ENCODE assay signal across 14 cellular contexts in genomic region chr3:190338717-190339116, GRCh38. TPM values are rescaled to one million over a fixed set of nuclear protein-coding genes. Genes with fewer than 3 reads are reported as not detected.
DNase-seq lines count a peak whose midpoint lies in the region; ATAC-seq and TF ChIP-seq lines count a peak whose summit lies in the region.
"Had no signal": no experiment of that assay in that cellular context is flagged by ENCODE, and none has a peak within 500 bp of the region (broad histone marks: within the 10 kb centered on the region; RNA-seq: fewer than 3 reads in every experiment).

No MANE protein-coding gene starts in this region.

- DNase-seq in activated CD8-positive, alpha-beta T cell treated with anti-CD3 and anti-CD28 coated beads for 36 hours: no peak
- DNase-seq in activated CD8-positive, alpha-beta T cell treated with anti-CD3 and anti-CD28 coated beads, Interleukin-2, amount 10 ng/mL, durations not matched to agents 7 days and 5 days: no peak
- peak; percentile 60 for DNase-seq in RPMI7951 (ENCODE audit: low read depth)
- DNase-seq in foreskin keratinocyte: peak; percentile 89 to 96
- DNase-seq in upper lobe of left lung: peak in 1 of 2 donors; percentile 66
- DNase-seq in NCI-H1105 treated with DMSO at 0.1 percent for 48 hours (lab: John Stamatoyannopoulos, UW): no peak
- no peak for DNase-seq in NCI-H2107 (lab: John Stamatoyannopoulos, UW)
- DNase-seq in activated T-helper 2 cell treated with anti-CD3 and anti-CD28 coated beads, Interferon-gamma antibody, Interleukin-2, Interleukin-4, amounts not matched to agents 10 μg/mL and 5 μg/mL and 100 μg/mL, durations not matched to agents 14 hours and 24 hours and 36 hours (ENCODE audit: low spot score): no peak
- DNase-seq: central memory CD4-positive, alpha-beta T cell; NCI-H1092 treated with DMSO at 0.1 percent for 48 hours had no signal

- no peak overlapping the region for H3K4me3 ChIP-seq in upper lobe of left lung
- H3K4me3 ChIP-seq: vagina had no signal

- H3K4me3 Mint-ChIP-seq in activated CD8-positive, alpha-beta T cell treated with anti-CD3 and anti-CD28 coated beads for 36 hours: no peak overlapping the region
- H3K4me3 Mint-ChIP-seq in activated CD8-positive, alpha-beta T cell treated with anti-CD3 and anti-CD28 coated beads, Interleukin-2, amount 10 ng/mL, durations not matched to agents 7 days and 5 days: no peak overlapping the region
- H3K4me3 Mint-ChIP-seq in activated T-helper 2 cell treated with anti-CD3 and anti-CD28 coated beads, Interferon-gamma antibody, Interleukin-2, Interleukin-4, amounts not matched to agents 10 μg/mL and 5 μg/mL and 100 μg/mL, durations not matched to agents 14 hours and 24 hours and 36 hours (ENCODE audit: low read depth): no peak overlapping the region
- H3K4me3 Mint-ChIP-seq: activated T-helper 1 cell treated with anti-CD3 and anti-CD28 coated beads, Interleukin-12 subunit alpha, Interleukin-12 subunit beta, Interleukin-2, Interleukin-4 antibody, amounts not matched to agents 30 ng/mL and 10 ng/mL and 1 ng/mL, durations not matched to agents 14 hours and 24 hours and 36 hours had no signal

- no peaks in the 10 kb centered on the region for H3K36me3 Mint-ChIP-seq in activated CD8-positive, alpha-beta T cell treated with anti-CD3 and anti-CD28 coated beads for 36 hours (ENCODE audit: low read depth)
- no peaks in the 10 kb centered on the region for H3K36me3 Mint-ChIP-seq in activated CD8-positive, alpha-beta T cell treated with anti-CD3 and anti-CD28 coated beads, Interleukin-2, amount 10 ng/mL, durations not matched to agents 7 days and 5 days (ENCODE audit: low read depth)
- H3K36me3 Mint-ChIP-seq in activated T-helper 2 cell treated with anti-CD3 and anti-CD28 coated beads, Interferon-gamma antibody, Interleukin-2, Interleukin-4, amounts not matched to agents 10 μg/mL and 5 μg/mL and 100 μg/mL, durations not matched to agents 14 hours and 24 hours and 36 hours (ENCODE audit: low read depth): no peaks in the 10 kb centered on the region

- TF ChIP-seq POLR2A in upper lobe of left lung (IDR thresholded peaks at IDR 0.05): no peak

- H3K4me1 Mint-ChIP-seq in activated CD8-positive, alpha-beta T cell treated with anti-CD3 and anti-CD28 coated beads for 36 hours (ENCODE audit: low read depth): peaks cover 3% of the 10 kb centered on the region
- H3K4me1 Mint-ChIP-seq in activated CD8-positive, alpha-beta T cell treated with anti-CD3 and anti-CD28 coated beads, Interleukin-2, amount 10 ng/mL, durations not matched to agents 7 days and 5 days (ENCODE audit: low read depth): peaks cover 9% of the 10 kb centered on the region
- H3K4me1 Mint-ChIP-seq in activated T-helper 2 cell treated with anti-CD3 and anti-CD28 coated beads, Interferon-gamma antibody, Interleukin-2, Interleukin-4, amounts not matched to agents 10 μg/mL and 5 μg/mL and 100 μg/mL, durations not matched to agents 14 hours and 24 hours and 36 hours (ENCODE audit: low read depth): peaks cover 4% of the 10 kb centered on the region

- H3K36me3 ChIP-seq in upper lobe of left lung: no peaks in the 10 kb centered on the region
- H3K36me3 ChIP-seq: vagina had no signal

- no peak for TF ChIP-seq EP300 in upper lobe of left lung (IDR thresholded peaks at IDR 0.05)

- H3K9me3 ChIP-seq in upper lobe of left lung: no peaks in the 10 kb centered on the region
- H3K9me3 ChIP-seq: vagina had no signal

- intact Hi-C loops in activated CD8-positive, alpha-beta T cell treated with anti-CD3 and anti-CD28 coated beads for 36 hours (cut with micrococcal nuclease): no loop called here
- intact Hi-C loops in activated T-helper 2 cell treated with anti-CD3 and anti-CD28 coated beads, Interferon-gamma antibody, Interleukin-2, Interleukin-4, amounts not matched to agents 10 μg/mL and 5 μg/mL and 100 μg/mL, durations not matched to agents 14 hours and 24 hours and 36 hours (cut with micrococcal nuclease): no loop called here

- ATAC-seq in activated CD8-positive, alpha-beta T cell treated with anti-CD3 and anti-CD28 coated beads for 36 hours: no peak
- ATAC-seq in activated CD8-positive, alpha-beta T cell treated with anti-CD3 and anti-CD28 coated beads, Interleukin-2, amount 10 ng/mL, durations not matched to agents 7 days and 5 days: no peak
- ATAC-seq in foreskin keratinocyte: peak; percentile 94
- ATAC-seq in upper lobe of left lung (ENCODE audit: low FRiP score in 2 of 2): peak; percentile 39 to 61

- POLR2A ChIA-PET in activated CD8-positive, alpha-beta T cell treated with anti-CD3 and anti-CD28 coated beads for 36 hours (lab: Charles Lee): no interaction called here
- POLR2A ChIA-PET in activated CD8-positive, alpha-beta T cell treated with anti-CD3 and anti-CD28 coated beads, Interleukin-2, amount 10 ng/mL, durations not matched to agents 7 days and 5 days (lab: Charles Lee): no interaction called here

- CTCF ChIA-PET in activated CD8-positive, alpha-beta T cell treated with anti-CD3 and anti-CD28 coated beads for 36 hours (lab: Charles Lee): interaction anchor here (0.9 to 1.7 kb wide), 6 partner anchors 12 to 358 kb away, joined by 3 to 10 read pairs (median 3); partner anchors contain the start of gene CLDN1
- CTCF ChIA-PET in activated CD8-positive, alpha-beta T cell treated with anti-CD3 and anti-CD28 coated beads, Interleukin-2, amount 10 ng/mL, durations not matched to agents 7 days and 5 days (lab: Charles Lee): interaction anchor here (3.1 kb wide), 1 partner anchor 17 kb away, joined by 16 read pairs; the partner anchor contains the start of gene CLDN1

- H3K27ac ChIP-seq in foreskin keratinocyte (peak overlapping the region; percentile 66), upper lobe of left lung (peak overlapping the region in 1 of 4 donors; percentile 49)
- H3K27ac ChIP-seq: vagina had no signal

- H3K27me3 ChIP-seq in foreskin keratinocyte (no peaks in the 10 kb centered on the region), upper lobe of left lung (no peaks in the 10 kb centered on the region)
- H3K27me3 ChIP-seq: vagina had no signal

- H3K27me3 Mint-ChIP-seq in activated CD8-positive, alpha-beta T cell treated with anti-CD3 and anti-CD28 coated beads for 36 hours: peaks cover 8% of the 10 kb centered on the region
- no peaks in the 10 kb centered on the region for H3K27me3 Mint-ChIP-seq in activated CD8-positive, alpha-beta T cell treated with anti-CD3 and anti-CD28 coated beads, Interleukin-2, amount 10 ng/mL, durations not matched to agents 7 days and 5 days (ENCODE audit: low read depth)
- peaks cover 7% of the 10 kb centered on the region for H3K27me3 Mint-ChIP-seq in activated T-helper 2 cell treated with anti-CD3 and anti-CD28 coated beads, Interferon-gamma antibody, Interleukin-2, Interleukin-4, amounts not matched to agents 10 μg/mL and 5 μg/mL and 100 μg/mL, durations not matched to agents 14 hours and 24 hours and 36 hours (ENCODE audit: low read depth)

- H3K27ac Mint-ChIP-seq in activated CD8-positive, alpha-beta T cell treated with anti-CD3 and anti-CD28 coated beads for 36 hours: no peak overlapping the region
- H3K27ac Mint-ChIP-seq in activated CD8-positive, alpha-beta T cell treated with anti-CD3 and anti-CD28 coated beads, Interleukin-2, amount 10 ng/mL, durations not matched to agents 7 days and 5 days: no peak overlapping the region
- H3K27ac Mint-ChIP-seq in activated T-helper 2 cell treated with anti-CD3 and anti-CD28 coated beads, Interferon-gamma antibody, Interleukin-2, Interleukin-4, amounts not matched to agents 10 μg/mL and 5 μg/mL and 100 μg/mL, durations not matched to agents 14 hours and 24 hours and 36 hours: no peak overlapping the region
- H3K27ac Mint-ChIP-seq: activated T-helper 1 cell treated with anti-CD3 and anti-CD28 coated beads, Interleukin-12 subunit alpha, Interleukin-12 subunit beta, Interleukin-2, Interleukin-4 antibody, amounts not matched to agents 30 ng/mL and 10 ng/mL and 1 ng/mL, durations not matched to agents 14 hours and 24 hours and 36 hours had no signal

- peak; percentile 23 for TF ChIP-seq CTCF in activated CD8-positive, alpha-beta T cell treated with anti-CD3 and anti-CD28 coated beads for 36 hours (IDR thresholded peaks at IDR 0.05)
- TF ChIP-seq CTCF in foreskin keratinocyte (conservative IDR thresholded peaks at IDR 0.05) (no peak), upper lobe of left lung (IDR thresholded peaks at IDR 0.05) (no peak)

- H3K4me1 ChIP-seq in foreskin keratinocyte: peaks cover 31% of the 10 kb centered on the region
- H3K4me1 ChIP-seq in upper lobe of left lung: peaks cover 0 to 8% (median 7%) of the 10 kb centered on the region in 4 donors
- H3K4me1 ChIP-seq: vagina had no signal

- H3K9me3 Mint-ChIP-seq in activated CD8-positive, alpha-beta T cell treated with anti-CD3 and anti-CD28 coated beads for 36 hours: peaks cover 2% of the 10 kb centered on the region
- H3K9me3 Mint-ChIP-seq in activated CD8-positive, alpha-beta T cell treated with anti-CD3 and anti-CD28 coated beads, Interleukin-2, amount 10 ng/mL, durations not matched to agents 7 days and 5 days (ENCODE audit: insufficient read depth): no peaks in the 10 kb centered on the region
- no peaks in the 10 kb centered on the region for H3K9me3 Mint-ChIP-seq in activated T-helper 2 cell treated with anti-CD3 and anti-CD28 coated beads, Interferon-gamma antibody, Interleukin-2, Interleukin-4, amounts not matched to agents 10 μg/mL and 5 μg/mL and 100 μg/mL, durations not matched to agents 14 hours and 24 hours and 36 hours
- H3K9me3 Mint-ChIP-seq: activated T-helper 1 cell treated with anti-CD3 and anti-CD28 coated beads, Interleukin-12 subunit alpha, Interleukin-12 subunit beta, Interleukin-2, Interleukin-4 antibody, amounts not matched to agents 30 ng/mL and 10 ng/mL and 1 ng/mL, durations not matched to agents 14 hours and 24 hours and 36 hours had no signal

RNA-seq across cellular contexts. Expression of gene CLDN1, which starts 16.5 kb away (rescaled TPM):
- total RNA-seq in activated CD8-positive, alpha-beta T cell treated with anti-CD3 and anti-CD28 coated beads for 36 hours: under 1 TPM; 0.58 to 0.77 TPM
- total RNA-seq in activated CD8-positive, alpha-beta T cell treated with anti-CD3 and anti-CD28 coated beads, Interleukin-2, amount 10 ng/mL, durations not matched to agents 7 days and 5 days: not detected
- 0.59 and 1.3 TPM in 2 replicates for total RNA-seq in RPMI7951 (2014; rRNA removed; shearing (Covaris generic))
- total RNA-seq in foreskin keratinocyte: 1.9 and 5.4 TPM in 2 replicates
- polyA plus RNA-seq in foreskin keratinocyte: 0.99 and 3.0 TPM in 2 replicates
- total RNA-seq in upper lobe of left lung: 10 to 100 TPM in 3 of 6 donors, 1 to 10 TPM in 3; 2.7 to 26.8 (median 11.2) TPM
- 5.7 and 6.0 TPM in 2 replicates for total RNA-seq in activated T-helper 2 cell treated with anti-CD3 and anti-CD28 coated beads, Interferon-gamma antibody, Interleukin-2, Interleukin-4, amounts not matched to agents 10 μg/mL and 5 μg/mL and 100 μg/mL, durations not matched to agents 14 hours and 24 hours and 36 hours

RNA-seq across cellular contexts. Expression of gene CLDN16, which starts 49.2 kb away (rescaled TPM):
- not detected for total RNA-seq in activated CD8-positive, alpha-beta T cell treated with anti-CD3 and anti-CD28 coated beads for 36 hours
- not detected for total RNA-seq in activated CD8-positive, alpha-beta T cell treated with anti-CD3 and anti-CD28 coated beads, Interleukin-2, amount 10 ng/mL, durations not matched to agents 7 days and 5 days
- total RNA-seq in RPMI7951 (2014; rRNA removed; shearing (Covaris generic)): not detected in 2 replicates
- 0.04 TPM in 1 of 2 replicates, not detected in the other for total RNA-seq in foreskin keratinocyte
- polyA plus RNA-seq in foreskin keratinocyte: not detected in 2 replicates
- 1 to 10 TPM in 2 of 6 donors, under 1 TPM in 4; 0.06 to 1.7 (median 0.32) TPM for total RNA-seq in upper lobe of left lung
- total RNA-seq in activated T-helper 2 cell treated with anti-CD3 and anti-CD28 coated beads, Interferon-gamma antibody, Interleukin-2, Interleukin-4, amounts not matched to agents 10 μg/mL and 5 μg/mL and 100 μg/mL, durations not matched to agents 14 hours and 24 hours and 36 hours: not detected in 2 replicates
- total RNA-seq: activated T-helper 1 cell treated with anti-CD3 and anti-CD28 coated beads, Interleukin-12 subunit alpha, Interleukin-12 subunit beta, Interleukin-2, Interleukin-4 antibody, amounts not matched to agents 30 ng/mL and 10 ng/mL and 1 ng/mL, durations not matched to agents 14 hours and 24 hours and 36 hours; lung microvascular endothelial cell; pulmonary artery endothelial cell had no signal

Comparison
In these comparisons a context has a peak if more than half of its experiments do, and no peak if none do; other contexts are left out.
1. ATAC-seq: peak in foreskin keratinocyte (single experiment) and upper lobe of left lung (2 of 2); none in activated CD8-positive, alpha-beta T cell treated with anti-CD3 and anti-CD28 coated beads for 36 hours (single experiment) and activated CD8-positive, alpha-beta T cell treated with anti-CD3 and anti-CD28 coated beads, Interleukin-2, amount 10 ng/mL, durations not matched to agents 7 days and 5 days (single experiment).
2. DNase-seq: peak in RPMI7951 (single experiment) and foreskin keratinocyte (2 of 2); none in activated CD8-positive, alpha-beta T cell treated with anti-CD3 and anti-CD28 coated beads for 36 hours (single experiment), activated CD8-positive, alpha-beta T cell treated with anti-CD3 and anti-CD28 coated beads, Interleukin-2, amount 10 ng/mL, durations not matched to agents 7 days and 5 days (single experiment), NCI-H1105 treated with DMSO at 0.1 percent for 48 hours (single experiment), NCI-H2107 (single experiment) and activated T-helper 2 cell treated with anti-CD3 and anti-CD28 coated beads, Interferon-gamma antibody, Interleukin-2, Interleukin-4, amounts not matched to agents 10 μg/mL and 5 μg/mL and 100 μg/mL, durations not matched to agents 14 hours and 24 hours and 36 hours (single experiment).